16 cellular contexts compared by ENCODE assay signal in the genomic region with DNA sequence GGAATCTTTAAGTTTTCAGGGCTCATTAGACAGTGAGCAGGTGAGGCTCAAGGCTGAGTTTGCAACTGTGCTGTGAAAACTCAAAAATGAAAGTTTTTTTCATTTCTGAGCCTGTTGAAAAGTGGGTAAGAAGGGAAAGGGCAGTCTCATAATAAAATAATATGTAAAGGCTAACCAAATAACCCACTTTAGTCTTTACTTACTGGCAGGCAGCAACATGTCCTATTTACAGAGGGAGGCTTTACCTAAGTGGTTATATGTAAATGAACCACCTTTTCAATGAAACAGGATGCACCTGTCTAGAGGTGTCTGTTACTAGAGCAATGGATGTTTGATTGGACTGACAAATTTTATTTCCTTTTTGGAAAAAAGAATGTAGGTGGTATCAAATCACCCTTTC.
DNase-seq lines count a peak whose midpoint lies in the region; ATAC-seq and TF ChIP-seq lines count a peak whose summit lies in the region.
"Had no signal": no experiment of that assay in that cellular context is flagged by ENCODE, and none has a peak within 500 bp of the region (broad histone marks: within the 10 kb centered on the region; RNA-seq: fewer than 3 reads in every experiment).

No MANE protein-coding gene starts in this region.

- TF ChIP-seq CTCF in transverse colon (IDR thresholded peaks at IDR 0.05): no peak
- no peak for TF ChIP-seq CTCF in right atrium auricular region (IDR thresholded peaks at IDR 0.05)

- in situ Hi-C loops in transverse colon (cut with MboI; ENCODE audit: low pct_ligation_motif_present in 1 of 4, low pct_unique_long_range_greater_than_20kb in 1 of 4, low sequenced_read_pairs in 3 of 4): no loop called here

- TF ChIP-seq POLR2A in transverse colon (IDR thresholded peaks at IDR 0.05): no peak

- DNase-seq in DMS79 (lab: John Stamatoyannopoulos, UW) (peak; percentile 51), NCI-H128 (lab: John Stamatoyannopoulos, UW; ENCODE audit: unreplicated experiment) (peak; percentile 28), NCI-H345 treated with DMSO at 0.1 percent for 48 hours (lab: John Stamatoyannopoulos, UW; ENCODE audit: unreplicated experiment) (peak; percentile 95), iPS-NIHi11 (ENCODE audit: low spot score) (no peak), transverse colon (no peak), right atrium auricular region (ENCODE audit: low spot score) (no peak)
- DNase-seq: activated T-cell treated with anti-CD3 and anti-CD28 coated beads, Interleukin-2, amount 50 U/mL, for 72 hours; amniotic stem cell; esophagus squamous epithelium; HFFc6; MG63; pancreas; stomach had no signal

- H3K36me3 ChIP-seq in transverse colon (no peaks in the 10 kb centered on the region), right atrium auricular region (no peaks in the 10 kb centered on the region)
- H3K36me3 ChIP-seq: esophagus squamous epithelium, MG63, pancreas, stomach had no signal

- ATAC-seq in esophagus mucosa: peak; percentile 67
- ATAC-seq in HG02884 (IDR thresholded peaks at IDR 0.05; ENCODE audit: unreplicated experiment): no peak
- ATAC-seq: activated T-cell treated with anti-CD3 and anti-CD28 coated beads, Interleukin-2, amount 50 U/mL, for 72 hours; pancreas had no signal

- H3K9me3 ChIP-seq in transverse colon: no peaks in the 10 kb centered on the region
- H3K9me3 ChIP-seq in right atrium auricular region: no peaks in the 10 kb centered on the region
- H3K9me3 ChIP-seq: esophagus squamous epithelium, MG63, pancreas, stomach had no signal

- no peak overlapping the region for H3K4me3 ChIP-seq in transverse colon
- H3K4me3 ChIP-seq in right atrium auricular region: no peak overlapping the region
- H3K4me3 ChIP-seq: esophagus squamous epithelium, MG63, pancreas, skin epidermis, stomach had no signal

- intact Hi-C loops in transverse colon (cut with DNase I; ENCODE audit: low total_unique reads): loop anchor here (5.0 to 10.0 kb wide), 2 partner anchors 53 to 855 kb away; no protein-coding TSS in a partner anchor

- peaks cover 13 to 53% (median 31%) of the 10 kb centered on the region in 4 donors for H3K4me1 ChIP-seq in transverse colon
- peaks cover 0 to 18% of the 10 kb centered on the region in 2 donors for H3K4me1 ChIP-seq in right atrium auricular region

- peak overlapping the region in 1 of 4 donors; percentile 67 for H3K27ac ChIP-seq in transverse colon
- no peak overlapping the region for H3K27ac ChIP-seq in right atrium auricular region
- H3K27ac ChIP-seq: esophagus squamous epithelium, pancreas, skin epidermis, stomach had no signal

- H3K27me3 ChIP-seq in transverse colon: no peaks in the 10 kb centered on the region
- no peaks in the 10 kb centered on the region for H3K27me3 ChIP-seq in right atrium auricular region
- H3K27me3 ChIP-seq: esophagus squamous epithelium, MG63, pancreas, stomach had no signal

- no peak for TF ChIP-seq EP300 in transverse colon (IDR thresholded peaks at IDR 0.05; ENCODE audit: low read depth)

Comparison
In these comparisons a context has a peak if more than half of its experiments do, and no peak if none do; other contexts are left out.
1. DNase-seq: peak in DMS79 (single experiment), NCI-H128 (single experiment) and NCI-H345 treated with DMSO at 0.1 percent for 48 hours (single experiment); none in iPS-NIHi11 (single experiment), transverse colon (single experiment) and right atrium auricular region (single experiment).